1 cellular context compared by ENCODE assay signal in genomic region chr20:33401042-33401921, GRCh38.
TF ChIP-seq lines count a peak whose summit lies in the region.

TSS of gene CDK5RAP1 (minus strand) at chr20:33401519. CDS start at chr20:33397064, 4,455 bp downstream.

TF ChIP-seq in K562, 482 proteins besides CTCF, POLR2A, EP300 and RAD21 (continued from another document and continues in another):
- no peak for TF ChIP-seq XRCC4 (IDR thresholded peaks at IDR 0.05; ENCODE audit: extremely low read depth, insufficient read depth, insufficient read length)
- TF ChIP-seq ZNF12 (CRISPR knock-in tag; IDR thresholded peaks at IDR 0.05), result peak; percentile 59; the same call in 1 of the 2 replicates
- TF ChIP-seq MAFK (IDR thresholded peaks at IDR 0.05; ENCODE audit: low read length), result no peak
- peak; percentile 77 for TF ChIP-seq ESRRA (IDR thresholded peaks at IDR 0.05; ENCODE audit: borderline replicate concordance, low read depth)
- peak; percentile 97 for TF ChIP-seq DIDO1 (tag; IDR thresholded peaks at IDR 0.05; ENCODE audit: low read depth)
- no peak for TF ChIP-seq GABPB2 (CRISPR knock-in tag; conservative IDR thresholded peaks at IDR 0.05)
- TF ChIP-seq LCOR (CRISPR knock-in tag; IDR thresholded peaks at IDR 0.05), result peak; percentile 78; the same call in 1 of the 2 replicates
- TF ChIP-seq NKRF (IDR thresholded peaks at IDR 0.05; ENCODE audit: borderline replicate concordance), result peak; percentile 87
- no peak for TF ChIP-seq SMARCC2 (IDR thresholded peaks at IDR 0.05; ENCODE audit: low read depth)
- TF ChIP-seq HDAC2 (IDR thresholded peaks at IDR 0.05), result no peak; the same call in 1 of the 2 replicates
- TF ChIP-seq ATF3 (IDR thresholded peaks at IDR 0.05), result no peak
- TF ChIP-seq ATF3 (CRISPR knock-in tag; conservative IDR thresholded peaks at IDR 0.05), result peak; percentile 76; the same call in 1 of the 2 replicates
- TF ChIP-seq ZNF609 (CRISPR knock-in tag; IDR thresholded peaks at IDR 0.05; ENCODE audit: borderline replicate concordance), result peak; percentile 70
- TF ChIP-seq ZNF175 (CRISPR knock-in tag; IDR thresholded peaks at IDR 0.05; ENCODE audit: low read depth), result peak; percentile 88
- no peak for TF ChIP-seq ZNF668 (CRISPR knock-in tag; IDR thresholded peaks at IDR 0.05)
- peak; percentile 82 for TF ChIP-seq TOE1 (IDR thresholded peaks at IDR 0.05; ENCODE audit: borderline replicate concordance)
- no peak for TF ChIP-seq TOE1 (CRISPR knock-in tag; IDR thresholded peaks at IDR 0.05; ENCODE audit: borderline replicate concordance, low read depth)
- TF ChIP-seq NCOA2 (IDR thresholded peaks at IDR 0.05; ENCODE audit: partially characterized antibody in 2 of 2), result no peak
- no peak for TF ChIP-seq PRMT5 (CRISPR knock-in tag; IDR thresholded peaks at IDR 0.05)
- TF ChIP-seq ZFP91 (CRISPR knock-in tag; IDR thresholded peaks at IDR 0.05), result peak; percentile 55; the same call in 1 of the 2 replicates
- peak; percentile 31; the same call in 1 of the 2 replicates for TF ChIP-seq MXI1 (IDR thresholded peaks at IDR 0.05; ENCODE audit: low read depth, low read length)
- no peak for TF ChIP-seq ID3 (CRISPR knock-in tag; IDR thresholded peaks at IDR 0.05)
- peak; percentile 50; the same call in 1 of the 2 replicates for TF ChIP-seq ID3 (tag; IDR thresholded peaks at IDR 0.05)
- TF ChIP-seq HOXB6 (CRISPR knock-in tag; IDR thresholded peaks at IDR 0.05; ENCODE audit: borderline replicate concordance), result no peak
- peak; percentile 100 for TF ChIP-seq ZBTB40 (IDR thresholded peaks at IDR 0.05)
- no peak for TF ChIP-seq ZBTB40 (CRISPR knock-in tag; IDR thresholded peaks at IDR 0.05)
- TF ChIP-seq NR2C1 (IDR thresholded peaks at IDR 0.05), result peak; percentile 90
- peak; percentile 92 for TF ChIP-seq NR2C1 (tag; IDR thresholded peaks at IDR 0.05)
- peak; percentile 53; the same call in 1 of the 2 replicates for TF ChIP-seq ZNF592 (IDR thresholded peaks at IDR 0.05)
- TF ChIP-seq HMG20B (CRISPR knock-in tag; IDR thresholded peaks at IDR 0.05), result no peak
- TF ChIP-seq MYC (IDR thresholded peaks at IDR 0.05; ENCODE audit: low read depth, low read length), result peak; percentile 73
- TF ChIP-seq MYC (CRISPR knock-in tag; IDR thresholded peaks at IDR 0.05; ENCODE audit: borderline replicate concordance, low read depth), result no peak
- TF ChIP-seq SAP30 (IDR thresholded peaks at IDR 0.05; ENCODE audit: borderline replicate concordance, insufficient read depth, low read depth, low read length, poor library complexity, severe bottlenecking), result peak; percentile 91
- TF ChIP-seq MCM5 (IDR thresholded peaks at IDR 0.05; ENCODE audit: low read depth), result no peak
- TF ChIP-seq RFX5 (IDR thresholded peaks at IDR 0.05; ENCODE audit: low read depth, low read length), result no peak
- no peak for TF ChIP-seq CEBPG (CRISPR knock-in tag; IDR thresholded peaks at IDR 0.05)
- TF ChIP-seq CEBPG (tag; conservative IDR thresholded peaks at IDR 0.05 in 1 of 2, IDR thresholded peaks at IDR 0.05 in 1 of 2), result no peak
